Comparison of ENCODE assay signal across 28 cellular contexts in the genomic region with DNA sequence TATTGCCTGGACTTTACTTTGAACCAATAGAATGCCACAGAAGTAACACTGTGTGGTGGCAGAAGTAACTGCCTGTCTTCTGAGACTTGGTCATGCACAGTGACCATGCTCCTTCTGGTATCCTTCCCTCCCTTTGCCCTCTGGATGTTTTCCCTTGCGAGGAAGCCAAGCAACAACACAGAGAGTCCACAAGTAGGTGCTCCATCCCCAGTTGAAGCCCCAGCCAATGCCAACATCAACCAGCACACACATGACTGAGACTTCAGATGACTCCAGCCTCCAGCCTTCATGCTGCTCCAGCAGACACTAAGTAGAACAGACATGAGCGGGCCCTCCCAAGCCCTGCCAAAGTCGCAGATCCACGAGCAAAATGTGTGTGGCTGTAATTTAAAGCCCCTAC.
DNase-seq lines count a peak whose midpoint lies in the region; ATAC-seq and TF ChIP-seq lines count a peak whose summit lies in the region.
"Had no signal": no experiment of that assay in that cellular context is flagged by ENCODE, and none has a peak within 500 bp of the region (broad histone marks: within the 10 kb centered on the region; RNA-seq: fewer than 3 reads in every experiment).

No MANE protein-coding gene starts in this region.

- no peaks in the 10 kb centered on the region for H3K79me2 ChIP-seq in HCT116 (ENCODE audit: insufficient read depth, low read length)

- no peak overlapping the region for H3K4me3 Mint-ChIP-seq in activated CD8-positive, alpha-beta T cell treated with anti-CD3 and anti-CD28 coated beads for 36 hours
- H3K4me3 Mint-ChIP-seq: activated naive CD4-positive, alpha-beta T cell treated with anti-CD3 and anti-CD28 coated beads, Interleukin-2, amount 10 ng/mL, durations not matched to agents 7 days and 5 days; brain; naive thymus-derived CD8-positive, alpha-beta T cell; type B pancreatic cell had no signal

- H3K27ac ChIP-seq in HCT116 (ENCODE audit: low read depth, low read length) = no peak overlapping the region
- H3K27ac ChIP-seq in iPS DF 6.9 (ENCODE audit: low read length) = no peak overlapping the region
- H3K27ac ChIP-seq: C4-2B, esophagus muscularis mucosa, heart right ventricle had no signal

- no CpG with 5 or more reads among the region's 4 CpGs for WGBS in iPS DF 6.9 (ENCODE audit: insufficient coverage, insufficient read length)

- no peaks in the 10 kb centered on the region for H3K36me3 ChIP-seq in HCT116 (ENCODE audit: control insufficient read depth in 1 of 2, insufficient read depth in 2 of 2, low read length in 2 of 2)
- no peaks in the 10 kb centered on the region for H3K36me3 ChIP-seq in iPS DF 6.9 (ENCODE audit: control insufficient read depth, insufficient read depth, low read length)
- H3K36me3 ChIP-seq: esophagus muscularis mucosa, heart right ventricle had no signal

- H3K4me3 ChIP-seq in HCT116 (replicated peaks in 1 of 2; ENCODE audit: low read depth in 1 of 2, low read length in 2 of 2) (no peak overlapping the region), iPS DF 6.9 (ENCODE audit: low read length) (no peak overlapping the region), retinal pigment epithelial cell (ENCODE audit: low read length) (no peak overlapping the region)
- H3K4me3 ChIP-seq: esophagus muscularis mucosa, heart right ventricle, smooth muscle cell had no signal

- H3K9me3 Mint-ChIP-seq in activated CD8-positive, alpha-beta T cell treated with anti-CD3 and anti-CD28 coated beads for 36 hours = no peaks in the 10 kb centered on the region
- H3K9me3 Mint-ChIP-seq: activated naive CD4-positive, alpha-beta T cell treated with anti-CD3 and anti-CD28 coated beads, Interleukin-2, amount 10 ng/mL, durations not matched to agents 7 days and 5 days; brain; naive thymus-derived CD8-positive, alpha-beta T cell; type B pancreatic cell had no signal

- intact Hi-C loops in HCT116 (cut with micrococcal nuclease) = no loop called here
- intact Hi-C loops in activated CD8-positive, alpha-beta T cell treated with anti-CD3 and anti-CD28 coated beads for 36 hours (cut with micrococcal nuclease) = no loop called here

- TF ChIP-seq RAD21 in HCT116 (IDR thresholded peaks at IDR 0.05; ENCODE audit: low read depth) = no peak

- H3K36me3 Mint-ChIP-seq in activated CD8-positive, alpha-beta T cell treated with anti-CD3 and anti-CD28 coated beads for 36 hours (ENCODE audit: low read depth) = no peaks in the 10 kb centered on the region
- H3K36me3 Mint-ChIP-seq: activated naive CD4-positive, alpha-beta T cell treated with anti-CD3 and anti-CD28 coated beads, Interleukin-2, amount 10 ng/mL, durations not matched to agents 7 days and 5 days; brain; naive thymus-derived CD8-positive, alpha-beta T cell; type B pancreatic cell had no signal

- H3K27me3 ChIP-seq in HCT116 (ENCODE audit: insufficient read depth, low read length) (0 out of 2 replicates have a peak, but pooled peaks cover 3% of the 10 kb centered on the region), iPS DF 6.9 (ENCODE audit: control insufficient read depth, insufficient read depth, low read length) (no peaks in the 10 kb centered on the region)
- H3K27me3 ChIP-seq: esophagus muscularis mucosa, heart right ventricle had no signal

- H4K20me1 ChIP-seq in HCT116 (ENCODE audit: insufficient read depth) = no peaks in the 10 kb centered on the region

- no TSS peak for BruUV-seq in HCT116 (replicated peaks; lab: Mats Ljungman, UMichigan)

- POLR2A ChIA-PET in HCT116 (lab: Charles Lee) = no interaction called here
- POLR2A ChIA-PET in activated CD8-positive, alpha-beta T cell treated with anti-CD3 and anti-CD28 coated beads for 36 hours (lab: Charles Lee) = no interaction called here

- TF ChIP-seq CTCF in HCT116 (IDR thresholded peaks at IDR 0.05 in 2 of 3, conservative IDR thresholded peaks at IDR 0.05 in 1 of 3; ENCODE audit: borderline replicate concordance in 1 of 3, insufficient read depth in 1 of 3, low read depth in 2 of 3, low read length in 2 of 3) (no peak), retinal pigment epithelial cell (conservative IDR thresholded peaks at IDR 0.05; ENCODE audit: low read depth, low read length) (peak; percentile 3)
- no peak for TF ChIP-seq CTCF in activated CD8-positive, alpha-beta T cell treated with anti-CD3 and anti-CD28 coated beads for 36 hours (IDR thresholded peaks at IDR 0.05)

- no peak overlapping the region for H2AFZ ChIP-seq in HCT116 (ENCODE audit: low read depth, low read length, poor library complexity, severe bottlenecking)

- H3K4me1 ChIP-seq in HCT116 (ENCODE audit: control insufficient read depth in 1 of 2, insufficient read depth in 2 of 2, low read length in 2 of 2) (no peaks in the 10 kb centered on the region), iPS DF 6.9 (ENCODE audit: control insufficient read depth, insufficient read depth, low read length) (no peaks in the 10 kb centered on the region)

- DNase-seq in HCT116 (ENCODE audit: low read depth, low spot score) (no peak), dermis blood vessel endothelial cell (peak; percentile 6), iPS DF 6.9 (ENCODE audit: low read depth, low spot score) (peak; percentile 9), retinal pigment epithelial cell (ENCODE audit: low read depth) (no peak), RPMI8226 (no peak)
- no peak for DNase-seq in activated CD8-positive, alpha-beta T cell treated with anti-CD3 and anti-CD28 coated beads for 36 hours
- DNase-seq in effector CD8-positive, alpha-beta T cell (lab: John Stamatoyannopoulos, UW) = no peak
- DNase-seq: activated CD4-positive, alpha-beta T cell treated with anti-CD3 and anti-CD28 coated beads, Interleukin-2, amount 50 U/mL, for 48 hours; activated CD4-positive, CD25-positive, alpha-beta regulatory T cell; activated CD8-positive, alpha-beta memory T cell treated with anti-CD3 and anti-CD28 coated beads, Interleukin-2, amount 50 U/mL, for 4 hours; activated naive CD4-positive, alpha-beta T cell treated with anti-CD3 and anti-CD28 coated beads, Interleukin-2, amount 10 ng/mL, durations not matched to agents 7 days and 5 days; foreskin melanocyte; heart right ventricle; Karpas-422; MV-4-11; naive thymus-derived CD8-positive, alpha-beta T cell; NCI-H146; NCI-H2107; occipital lobe; retina; SHP77 treated with DMSO at 0.1 percent for 48 hours; stimulated activated CD4-positive, alpha-beta T cell treated with anti-CD3 and anti-CD28 coated beads, Interleukin-1b, Interleukin-23, amount 100 ng/mL, for 48 hours; SW 1271 had no signal

- H3K27ac Mint-ChIP-seq in activated CD8-positive, alpha-beta T cell treated with anti-CD3 and anti-CD28 coated beads for 36 hours = no peak overlapping the region
- H3K27ac Mint-ChIP-seq: activated naive CD4-positive, alpha-beta T cell treated with anti-CD3 and anti-CD28 coated beads, Interleukin-2, amount 10 ng/mL, durations not matched to agents 7 days and 5 days; brain; naive thymus-derived CD8-positive, alpha-beta T cell; type B pancreatic cell had no signal

- ATAC-seq in HCT116 = peak; percentile 61
- ATAC-seq in activated CD8-positive, alpha-beta T cell treated with anti-CD3 and anti-CD28 coated beads for 36 hours = no peak
- ATAC-seq: naive thymus-derived CD8-positive, alpha-beta T cell had no signal

- no peak for TF ChIP-seq POLR2A in HCT116 (IDR thresholded peaks at IDR 0.05; ENCODE audit: borderline replicate concordance, extremely low read depth, insufficient read depth, insufficient read length)

- peaks cover 5% of the 10 kb centered on the region for H3K27me3 Mint-ChIP-seq in activated CD8-positive, alpha-beta T cell treated with anti-CD3 and anti-CD28 coated beads for 36 hours
- H3K27me3 Mint-ChIP-seq: activated naive CD4-positive, alpha-beta T cell treated with anti-CD3 and anti-CD28 coated beads, Interleukin-2, amount 10 ng/mL, durations not matched to agents 7 days and 5 days; brain; type B pancreatic cell had no signal

- RAD21 ChIA-PET in HCT116 (lab: Charles Lee; ENCODE audit: low non-redundant PET in 1 of 2, low total read pairs in 2 of 2, uncharacterized antibody in 2 of 2, unreplicated experiment in 2 of 2) = no interaction called here

- H3K4me2 ChIP-seq in HCT116 (ENCODE audit: low read length) = no peak overlapping the region
- H3K4me2 ChIP-seq: smooth muscle cell had no signal

- no peaks in the 10 kb centered on the region for H3K4me1 Mint-ChIP-seq in activated CD8-positive, alpha-beta T cell treated with anti-CD3 and anti-CD28 coated beads for 36 hours (ENCODE audit: low read depth)
- H3K4me1 Mint-ChIP-seq: activated naive CD4-positive, alpha-beta T cell treated with anti-CD3 and anti-CD28 coated beads, Interleukin-2, amount 10 ng/mL, durations not matched to agents 7 days and 5 days; naive thymus-derived CD8-positive, alpha-beta T cell had no signal

- H3K9me3 ChIP-seq in HCT116 (ENCODE audit: control insufficient read depth in 1 of 2, insufficient read depth in 1 of 2, low read depth in 1 of 2, low read length in 2 of 2) = no peaks in the 10 kb centered on the region
- H3K9me3 ChIP-seq in iPS DF 6.9 (ENCODE audit: control insufficient read depth, insufficient read depth, low read length) = no peaks in the 10 kb centered on the region
- H3K9me3 ChIP-seq: esophagus muscularis mucosa, heart right ventricle had no signal

- H3K9me2 ChIP-seq in HCT116 (ENCODE audit: insufficient read depth) = no peaks in the 10 kb centered on the region

- H3K9ac ChIP-seq in HCT116 (ENCODE audit: low read length) = no peak overlapping the region

- CTCF ChIA-PET in HCT116 (lab: Charles Lee) = no interaction called here
- CTCF ChIA-PET in activated CD8-positive, alpha-beta T cell treated with anti-CD3 and anti-CD28 coated beads for 36 hours (lab: Charles Lee) = no interaction called here

TF ChIP-seq in HCT116, 20 proteins besides CTCF, POLR2A, EP300 and RAD21 (continues in another document):
- TF ChIP-seq ELF1 (IDR thresholded peaks at IDR 0.05; ENCODE audit: borderline replicate concordance, low read depth) (no peak), YY1 (IDR thresholded peaks at IDR 0.05; ENCODE audit: extremely low read depth, insufficient replicate concordance, low read depth, low read length) (no peak), SRF (IDR thresholded peaks at IDR 0.05; ENCODE audit: low read depth) (no peak), CBX3 (IDR thresholded peaks at IDR 0.05; ENCODE audit: low read depth) (no peak), SIN3A (IDR thresholded peaks at IDR 0.05; ENCODE audit: low read depth) (no peak), EZH2phosphoT487 (IDR thresholded peaks at IDR 0.05; ENCODE audit: borderline replicate concordance) (no peak), SP1 (IDR thresholded peaks at IDR 0.05; ENCODE audit: low read depth) (no peak), FOSL1 (IDR thresholded peaks at IDR 0.05; ENCODE audit: low read depth) (no peak), TCF7L2 (IDR thresholded peaks at IDR 0.05; ENCODE audit: borderline replicate concordance, extremely low read depth, insufficient read depth, insufficient read length) (no peak)
- TF ChIP-seq, protein P1, sequence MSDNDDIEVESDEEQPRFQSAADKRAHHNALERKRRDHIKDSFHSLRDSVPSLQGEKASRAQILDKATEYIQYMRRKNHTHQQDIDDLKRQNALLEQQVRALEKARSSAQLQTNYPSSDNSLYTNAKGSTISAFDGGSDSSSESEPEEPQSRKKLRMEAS (IDR thresholded peaks at IDR 0.05) = no peak

Comparison
In these comparisons a context has a peak if more than half of its experiments do, and no peak if none do; other contexts are left out.
1. DNase-seq: peak in dermis blood vessel endothelial cell (single experiment) and iPS DF 6.9 (single experiment); none in HCT116 (single experiment), retinal pigment epithelial cell (single experiment), activated CD8-positive, alpha-beta T cell treated with anti-CD3 and anti-CD28 coated beads for 36 hours (single experiment), effector CD8-positive, alpha-beta T cell (single experiment) and RPMI8226 (single experiment).